ENCODE assay signal across 13 cellular contexts in genomic region chr4:76990288-76991080, GRCh38. TPM values are rescaled to one million over a fixed set of nuclear protein-coding genes. Genes with fewer than 3 reads are reported as not detected.
DNase-seq lines count a peak whose midpoint lies in the region; ATAC-seq and TF ChIP-seq lines count a peak whose summit lies in the region.
"Had no signal": no experiment of that assay in that cellular context is flagged by ENCODE, and none has a peak within 500 bp of the region (broad histone marks: within the 10 kb centered on the region; RNA-seq: fewer than 3 reads in every experiment).

No MANE protein-coding gene starts in this region.

- peak; percentile 19 for TF ChIP-seq CTCF in choroid plexus epithelial cell (conservative IDR thresholded peaks at IDR 0.05; ENCODE audit: low read depth, low read length)

- no peak overlapping the region for H3K4me3 ChIP-seq in MG63
- H3K4me3 ChIP-seq in choroid plexus epithelial cell (ENCODE audit: low read depth, low read length): no peak overlapping the region
- H3K4me3 ChIP-seq: lung had no signal

- H3K27me3 ChIP-seq in MG63: no peaks in the 10 kb centered on the region
- H3K27me3 ChIP-seq: spleen had no signal

- peak; percentile 55 for DNase-seq in Daoy (ENCODE audit: low read depth)
- DNase-seq in MG63: peak; percentile 12
- peak; percentile 91 for DNase-seq in choroid plexus epithelial cell (ENCODE audit: low read depth)
- peak; percentile 93 for DNase-seq in non-pigmented ciliary epithelial cell (ENCODE audit: low read depth)
- no peak for DNase-seq in NCI-H2171 treated with DMSO at 0.1 percent for 48 hours (lab: John Stamatoyannopoulos, UW)
- no peak for DNase-seq in SHP77 (lab: John Stamatoyannopoulos, UW)
- no peak for DNase-seq in NOMO-1 (lab: John Stamatoyannopoulos, UW; ENCODE audit: unreplicated experiment in 2 of 2)
- DNase-seq: NCI-H1436, spleen, substantia nigra had no signal

- no peaks in the 10 kb centered on the region for H3K9me3 ChIP-seq in MG63

- no peak for ATAC-seq in HG02885 (IDR thresholded peaks at IDR 0.05; ENCODE audit: poor library complexity, unreplicated experiment)
- ATAC-seq: Right ventricle myocardium inferior had no signal

- peaks cover 11% of the 10 kb centered on the region for H3K36me3 ChIP-seq in MG63
- H3K36me3 ChIP-seq: spleen had no signal

RNA-seq across cellular contexts. Expression of gene SEPTIN11, which starts 40.9 kb away (rescaled TPM):
- total RNA-seq in Daoy (2014; rRNA removed; shearing (Covaris generic)): 34.4 and 48.2 TPM in 2 replicates
- 20.5 and 23.0 TPM in 2 replicates for total RNA-seq in MG63 (2014; rRNA removed; shearing (Covaris generic); ENCODE audit: low replicate concordance)

Comparison
In these comparisons a context has a peak if more than half of its experiments do, and no peak if none do; other contexts are left out.
1. DNase-seq: peak in Daoy (single experiment), MG63 (single experiment), choroid plexus epithelial cell (single experiment) and non-pigmented ciliary epithelial cell (single experiment); none in NCI-H2171 treated with DMSO at 0.1 percent for 48 hours (single experiment), SHP77 (0 of 2) and NOMO-1 (0 of 2).